Comparison of ENCODE assay signal across 17 cellular contexts in the genomic region with DNA sequence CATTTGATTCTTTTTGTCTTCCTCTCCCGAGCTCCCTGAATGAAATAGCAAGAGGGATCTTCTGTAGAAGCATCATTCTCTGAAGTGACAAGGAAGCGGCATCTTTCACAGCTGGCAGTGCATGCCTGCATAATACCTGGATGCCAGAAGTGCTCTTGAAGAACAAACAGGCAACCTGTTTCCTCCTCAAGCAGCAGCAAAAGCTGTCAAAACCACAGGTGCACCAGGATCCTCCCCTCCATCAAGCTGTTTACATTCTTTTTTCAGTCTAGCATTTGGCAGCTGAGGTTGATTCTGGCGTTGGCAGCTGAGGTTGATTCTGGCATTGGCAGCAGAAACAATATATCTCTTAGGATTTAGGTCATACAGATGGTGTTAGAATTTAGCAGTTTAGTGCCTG.
DNase-seq lines count a peak whose midpoint lies in the region; ATAC-seq and TF ChIP-seq lines count a peak whose summit lies in the region.
"Had no signal": no experiment of that assay in that cellular context is flagged by ENCODE, and none has a peak within 500 bp of the region (broad histone marks: within the 10 kb centered on the region; RNA-seq: fewer than 3 reads in every experiment).

No MANE protein-coding gene starts in this region.

- H3K4me3 Mint-ChIP-seq in GM23338 = no peak overlapping the region
- no peak overlapping the region for H3K4me3 Mint-ChIP-seq in CD8-positive, alpha-beta T cell

- H3K4me2 ChIP-seq in GM23338 = no peak overlapping the region

- no peaks in the 10 kb centered on the region for H3K79me2 ChIP-seq in GM23338 (replicated peaks; ENCODE audit: insufficient read depth)

- H3K27me3 ChIP-seq in GM23338 (ENCODE audit: insufficient read depth) (no peaks in the 10 kb centered on the region), left lung (no peaks in the 10 kb centered on the region)
- no peaks in the 10 kb centered on the region for H3K27me3 ChIP-seq in CD8-positive, alpha-beta T cell (ENCODE audit: insufficient read depth, low read length)
- H3K27me3 ChIP-seq: sigmoid colon had no signal

- peak; percentile 66 for ATAC-seq in GM23338
- peak; percentile 43 for ATAC-seq in left lung
- ATAC-seq in CD8-positive, alpha-beta T cell = no peak
- no peak for ATAC-seq in sciatic nerve
- ATAC-seq: HepG2 had no signal

- POLR2A ChIA-PET in CD8-positive, alpha-beta T cell (lab: Charles Lee) = no interaction called here

- CTCF ChIA-PET in CD8-positive, alpha-beta T cell (lab: Charles Lee) = no interaction called here

- H3K27ac ChIP-seq in GM23338 (ENCODE audit: low read depth) = no peak overlapping the region
- H3K27ac ChIP-seq in left lung = no peak overlapping the region
- no peak overlapping the region for H3K27ac ChIP-seq in substantia nigra (ENCODE audit: low read depth, low read length, poor library complexity, severe bottlenecking)
- H3K27ac ChIP-seq in CD8-positive, alpha-beta T cell (ENCODE audit: low read depth, low read length) = no peak overlapping the region
- H3K27ac ChIP-seq: sigmoid colon had no signal

- H3K4me1 ChIP-seq in GM23338 (ENCODE audit: insufficient read depth) (no peaks in the 10 kb centered on the region), left lung (no peaks in the 10 kb centered on the region)
- H3K4me1 ChIP-seq in CD8-positive, alpha-beta T cell (ENCODE audit: insufficient read depth, low read length) = no peaks in the 10 kb centered on the region
- H3K4me1 ChIP-seq: sigmoid colon had no signal

- TF ChIP-seq CTCF in GM23338 (conservative IDR thresholded peaks at IDR 0.05; ENCODE audit: low read depth in 2 of 2) = no peak
- TF ChIP-seq CTCF in left lung (IDR thresholded peaks at IDR 0.05) = no peak
- no peak for TF ChIP-seq CTCF in CD8-positive, alpha-beta T cell (IDR thresholded peaks at IDR 0.05)

- no peaks in the 10 kb centered on the region for H3K9me3 ChIP-seq in left lung
- no peaks in the 10 kb centered on the region for H3K9me3 ChIP-seq in CD8-positive, alpha-beta T cell (ENCODE audit: low read length)
- H3K9me3 ChIP-seq: sigmoid colon had no signal

- H3K27ac Mint-ChIP-seq in GM23338 = no peak overlapping the region
- no peak overlapping the region for H3K27ac Mint-ChIP-seq in CD8-positive, alpha-beta T cell

- H2AFZ ChIP-seq in GM23338 = no peak overlapping the region

- peaks cover 2% of the 10 kb centered on the region for H3K27me3 Mint-ChIP-seq in GM23338 (ENCODE audit: insufficient read depth, low read depth, poor library complexity)
- H3K27me3 Mint-ChIP-seq in CD8-positive, alpha-beta T cell (ENCODE audit: low read depth) = no peaks in the 10 kb centered on the region

- no peaks in the 10 kb centered on the region for H3F3A ChIP-seq in GM23338 (replicated peaks; ENCODE audit: low read depth)

- no peaks in the 10 kb centered on the region for H3K36me3 ChIP-seq in GM23338 (ENCODE audit: insufficient read depth)
- H3K36me3 ChIP-seq in left lung = no peaks in the 10 kb centered on the region
- H3K36me3 ChIP-seq in CD8-positive, alpha-beta T cell (ENCODE audit: insufficient read depth, low read length) = no peaks in the 10 kb centered on the region
- H3K36me3 ChIP-seq: sigmoid colon had no signal

- DNase-seq in GM23338 (ENCODE audit: low spot score) (peak; percentile 70), NCI-H1694 treated with DMSO at 0.1 percent for 48 hours (lab: John Stamatoyannopoulos, UW) (peak; percentile 80), NCI-H510A treated with DMSO at 0.1 percent for 48 hours (lab: John Stamatoyannopoulos, UW) (peak; percentile 47), left lung (no peak), substantia nigra (lab: John Stamatoyannopoulos, UW) (no peak), globus pallidus (ENCODE audit: low spot score) (no peak), sciatic nerve (ENCODE audit: low spot score) (no peak)
- no peak for DNase-seq in CD8-positive, alpha-beta T cell
- DNase-seq: activated gamma-delta T cell treated with Interleukin-2 at 50 U/mL for 16 hours; amygdala; cerebellar nuclear complex; hypothalamus; Right ventricle myocardium superior; sigmoid colon; stimulated activated CD4-positive, alpha-beta T cell treated with anti-CD3 and anti-CD28 coated beads, Interleukin-2, amount 100 ng/mL, for 24 hours; T-helper 2 cell had no signal

- no peaks in the 10 kb centered on the region for H3K9me2 ChIP-seq in GM23338 (ENCODE audit: insufficient read depth)

- H3K4me3 ChIP-seq in GM23338 (no peak overlapping the region), left lung (no peak overlapping the region)
- H3K4me3 ChIP-seq in CD8-positive, alpha-beta T cell (ENCODE audit: low read depth, low read length) = no peak overlapping the region
- H3K4me3 ChIP-seq: sigmoid colon had no signal

- no peaks in the 10 kb centered on the region for H4K20me1 ChIP-seq in GM23338 (replicated peaks; ENCODE audit: insufficient read depth)

- peaks cover 17% of the 10 kb centered on the region for H3K4me1 Mint-ChIP-seq in GM23338
- H3K4me1 Mint-ChIP-seq in CD8-positive, alpha-beta T cell (ENCODE audit: low read depth) = no peaks in the 10 kb centered on the region

- no peaks in the 10 kb centered on the region for H3K36me3 Mint-ChIP-seq in GM23338 (ENCODE audit: low read depth)
- H3K36me3 Mint-ChIP-seq in CD8-positive, alpha-beta T cell = no peaks in the 10 kb centered on the region

- H3K9me3 Mint-ChIP-seq in GM23338 = no peaks in the 10 kb centered on the region
- H3K9me3 Mint-ChIP-seq in CD8-positive, alpha-beta T cell = peaks cover 3% of the 10 kb centered on the region

- intact Hi-C loops in left lung (cut with DNase I) (no loop called here), sciatic nerve (cut with DNase I) (no loop called here)
- intact Hi-C loops in CD8-positive, alpha-beta T cell (cut with DNase I, micrococcal nuclease) = no loop called here

TF ChIP-seq in GM23338, 12 proteins besides CTCF, POLR2A, EP300 and RAD21:
- TF ChIP-seq NANOG (IDR thresholded peaks at IDR 0.05; ENCODE audit: borderline replicate concordance) = no peak
- TF ChIP-seq, protein P1, sequence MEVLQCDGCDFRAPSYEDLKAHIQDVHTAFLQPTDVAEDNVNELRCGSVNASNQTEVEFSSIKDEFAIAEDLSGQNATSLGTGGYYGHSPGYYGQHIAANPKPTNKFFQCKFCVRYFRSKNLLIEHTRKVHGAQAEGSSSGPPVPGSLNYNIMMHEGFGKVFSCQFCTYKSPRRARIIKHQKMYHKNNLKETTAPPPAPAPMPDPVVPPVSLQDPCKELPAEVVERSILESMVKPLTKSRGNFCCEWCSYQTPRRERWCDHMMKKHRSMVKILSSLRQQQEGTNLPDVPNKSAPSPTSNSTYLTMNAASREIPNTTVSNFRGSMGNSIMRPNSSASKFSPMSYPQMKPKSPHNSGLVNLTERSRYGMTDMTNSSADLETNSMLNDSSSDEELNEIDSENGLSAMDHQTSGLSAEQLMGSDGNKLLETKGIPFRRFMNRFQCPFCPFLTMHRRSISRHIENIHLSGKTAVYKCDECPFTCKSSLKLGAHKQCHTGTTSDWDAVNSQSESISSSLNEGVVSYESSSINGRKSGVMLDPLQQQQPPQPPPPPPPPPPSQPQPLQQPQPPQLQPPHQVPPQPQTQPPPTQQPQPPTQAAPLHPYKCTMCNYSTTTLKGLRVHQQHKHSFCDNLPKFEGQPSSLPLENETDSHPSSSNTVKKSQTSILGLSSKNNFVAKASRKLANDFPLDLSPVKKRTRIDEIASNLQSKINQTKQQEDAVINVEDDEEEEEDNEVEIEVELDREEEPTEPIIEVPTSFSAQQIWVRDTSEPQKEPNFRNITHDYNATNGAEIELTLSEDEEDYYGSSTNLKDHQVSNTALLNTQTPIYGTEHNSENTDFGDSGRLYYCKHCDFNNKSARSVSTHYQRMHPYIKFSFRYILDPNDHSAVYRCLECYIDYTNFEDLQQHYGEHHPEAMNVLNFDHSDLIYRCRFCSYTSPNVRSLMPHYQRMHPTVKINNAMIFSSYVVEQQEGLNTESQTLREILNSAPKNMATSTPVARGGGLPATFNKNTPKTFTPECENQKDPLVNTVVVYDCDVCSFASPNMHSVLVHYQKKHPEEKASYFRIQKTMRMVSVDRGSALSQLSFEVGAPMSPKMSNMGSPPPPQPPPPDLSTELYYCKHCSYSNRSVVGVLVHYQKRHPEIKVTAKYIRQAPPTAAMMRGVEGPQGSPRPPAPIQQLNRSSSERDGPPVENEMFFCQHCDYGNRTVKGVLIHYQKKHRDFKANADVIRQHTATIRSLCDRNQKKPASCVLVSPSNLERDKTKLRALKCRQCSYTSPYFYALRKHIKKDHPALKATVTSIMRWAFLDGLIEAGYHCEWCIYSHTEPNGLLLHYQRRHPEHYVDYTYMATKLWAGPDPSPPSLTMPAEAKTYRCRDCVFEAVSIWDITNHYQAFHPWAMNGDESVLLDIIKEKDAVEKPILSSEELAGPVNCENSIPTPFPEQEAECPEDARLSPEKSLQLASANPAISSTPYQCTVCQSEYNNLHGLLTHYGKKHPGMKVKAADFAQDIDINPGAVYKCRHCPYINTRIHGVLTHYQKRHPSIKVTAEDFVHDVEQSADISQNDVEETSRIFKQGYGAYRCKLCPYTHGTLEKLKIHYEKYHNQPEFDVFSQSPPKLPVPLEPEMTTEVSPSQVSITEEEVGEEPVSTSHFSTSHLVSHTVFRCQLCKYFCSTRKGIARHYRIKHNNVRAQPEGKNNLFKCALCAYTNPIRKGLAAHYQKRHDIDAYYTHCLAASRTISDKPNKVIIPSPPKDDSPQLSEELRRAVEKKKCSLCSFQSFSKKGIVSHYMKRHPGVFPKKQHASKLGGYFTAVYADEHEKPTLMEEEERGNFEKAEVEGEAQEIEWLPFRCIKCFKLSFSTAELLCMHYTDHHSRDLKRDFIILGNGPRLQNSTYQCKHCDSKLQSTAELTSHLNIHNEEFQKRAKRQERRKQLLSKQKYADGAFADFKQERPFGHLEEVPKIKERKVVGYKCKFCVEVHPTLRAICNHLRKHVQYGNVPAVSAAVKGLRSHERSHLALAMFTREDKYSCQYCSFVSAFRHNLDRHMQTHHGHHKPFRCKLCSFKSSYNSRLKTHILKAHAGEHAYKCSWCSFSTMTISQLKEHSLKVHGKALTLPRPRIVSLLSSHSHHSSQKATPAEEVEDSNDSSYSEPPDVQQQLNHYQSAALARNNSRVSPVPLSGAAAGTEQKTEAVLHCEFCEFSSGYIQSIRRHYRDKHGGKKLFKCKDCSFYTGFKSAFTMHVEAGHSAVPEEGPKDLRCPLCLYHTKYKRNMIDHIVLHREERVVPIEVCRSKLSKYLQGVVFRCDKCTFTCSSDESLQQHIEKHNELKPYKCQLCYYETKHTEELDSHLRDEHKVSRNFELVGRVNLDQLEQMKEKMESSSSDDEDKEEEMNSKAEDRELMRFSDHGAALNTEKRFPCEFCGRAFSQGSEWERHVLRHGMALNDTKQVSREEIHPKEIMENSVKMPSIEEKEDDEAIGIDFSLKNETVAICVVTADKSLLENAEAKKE (CRISPR knock-in tag; IDR thresholded peaks at IDR 0.05) = 0 out of 2 replicates have a peak, but pooled peaks have one; percentile 32

Comparison
In these comparisons a context has a peak if more than half of its experiments do, and no peak if none do; other contexts are left out.
1. ATAC-seq: peak in GM23338 (single experiment) and left lung (single experiment); none in CD8-positive, alpha-beta T cell (single experiment) and sciatic nerve (single experiment).
2. DNase-seq: peak in GM23338 (single experiment), NCI-H1694 treated with DMSO at 0.1 percent for 48 hours (single experiment) and NCI-H510A treated with DMSO at 0.1 percent for 48 hours (single experiment); none in left lung (0 of 2), substantia nigra (0 of 49), CD8-positive, alpha-beta T cell (0 of 7), globus pallidus (single experiment) and sciatic nerve (single experiment).